20 cellular contexts compared by ENCODE assay signal in genomic region chr11:66365166-66365565, GRCh38. TPM values are rescaled to one million over a fixed set of nuclear protein-coding genes. Genes with fewer than 3 reads are reported as not detected.
"Had no signal": no experiment of that assay in that cellular context is flagged by ENCODE, and none has a peak within 500 bp of the region (broad histone marks: within the 10 kb centered on the region; RNA-seq: fewer than 3 reads in every experiment).

No MANE protein-coding gene starts in this region.

- ATAC-seq: activated CD8-positive, alpha-beta T cell treated with anti-CD3 and anti-CD28 coated beads for 36 hours; activated naive CD8-positive, alpha-beta T cell treated with anti-CD3 and anti-CD28 coated beads, Interleukin-2, amount 50 U/mL, for 24 hours; activated T-cell treated with anti-CD3 and anti-CD28 coated beads, Interleukin-2, amount 50 U/mL, for 4 hours; heart right ventricle; stimulated activated naive B cell treated with anti-CD40 and anti-IgM and Interleukin-4, amounts not matched to agents 10 μg/mL and 1 μg/mL and 100 μg/mL, for 72 hours; upper lobe of right lung had no signal

- H3K27me3 ChIP-seq: brain microvascular endothelial cell, esophagus muscularis mucosa, heart right ventricle, ovary, right lobe of liver, upper lobe of right lung had no signal

- H3K9me3 ChIP-seq: esophagus muscularis mucosa, heart right ventricle, left ventricle myocardium inferior, ovary, right lobe of liver, upper lobe of right lung had no signal

- H3K4me3 ChIP-seq: esophagus muscularis mucosa, heart right ventricle, left ventricle myocardium inferior, ovary, right lobe of liver, upper lobe of right lung had no signal

- H3K4me1 ChIP-seq: right lobe of liver had no signal

- H3K27ac ChIP-seq: brain microvascular endothelial cell, esophagus muscularis mucosa, left ventricle myocardium inferior, ovary, right lobe of liver, upper lobe of right lung had no signal

- DNase-seq: activated CD4-positive, alpha-beta T cell treated with anti-CD3 and anti-CD28 coated beads for 48 hours; activated CD4-positive, CD25-positive, alpha-beta regulatory T cell; activated CD8-positive, alpha-beta T cell treated with anti-CD3 and anti-CD28 coated beads for 36 hours; activated effector memory CD4-positive, alpha-beta T cell treated with Interleukin-2 at 50 U/mL for 16 hours; activated naive CD4-positive, alpha-beta T cell treated with anti-CD3 and anti-CD28 coated beads, Interleukin-2, amount 10 ng/mL, durations not matched to agents 7 days and 5 days; activated naive CD8-positive, alpha-beta T cell treated with anti-CD3 and anti-CD28 coated beads, Interleukin-2, amount 50 U/mL, for 24 hours; activated T-cell treated with anti-CD3 and anti-CD28 coated beads, Interleukin-2, amount 50 U/mL, for 4 hours; anterior cingulate cortex; brain microvascular endothelial cell; cortex of kidney; heart right ventricle; immature natural killer cell; kidney glomerular epithelial cell; left ventricle myocardium inferior; stimulated activated naive B cell treated with anti-CD40 and anti-IgM and Interleukin-4, amounts not matched to agents 10 μg/mL and 1 μg/mL and 100 μg/mL, for 72 hours; T-helper 9 cell had no signal

- H3K36me3 ChIP-seq: brain microvascular endothelial cell, ovary, right lobe of liver, upper lobe of right lung had no signal

RNA-seq across cellular contexts. Expression of gene CD248, which starts 48.3 kb away (rescaled TPM):
- polyA plus RNA-seq: immature natural killer cell had no signal
